10 cellular contexts compared by ENCODE assay signal in genomic region chr2:30708491-30709290, GRCh38.
DNase-seq lines count a peak whose midpoint lies in the region; ATAC-seq, FAIRE-seq and TF ChIP-seq lines count a peak whose summit lies in the region.
"Had no signal": no experiment of that assay in that cellular context is flagged by ENCODE, and none has a peak within 500 bp of the region (broad histone marks: within the 10 kb centered on the region; RNA-seq: fewer than 3 reads in every experiment).

No MANE protein-coding gene starts in this region.

- FAIRE-seq in A549 (lab: Jason Lieb, UNC) (no peak), GM12891 (lab: Jason Lieb, UNC) (peak; percentile 66), GM12892 (lab: Jason Lieb, UNC) (no peak)
- FAIRE-seq: pancreas had no signal

- H3K27ac ChIP-seq in A549 (no peak overlapping the region), heart right ventricle (no peak overlapping the region)
- H3K27ac ChIP-seq: pancreas had no signal

- TF ChIP-seq RAD21 in A549 (conservative IDR thresholded peaks at IDR 0.05 in 1 of 2, IDR thresholded peaks at IDR 0.05 in 1 of 2): no peak

- 57% methylated on average over 10 of the region's 10 CpGs for WGBS in A549 (ENCODE audit: missing lambda C conversion rate)
- WGBS in heart right ventricle, 2 donors: 63 to 67% methylated on average over 10 of the region's 10 CpGs

- CTCF ChIA-PET in A549 (lab: Yijun Ruan, JAX): interaction anchor here (0.6 to 17.6 kb wide), 22 partner anchors 8 to 642 kb away, joined by 3 to 460 read pairs (median 4); no protein-coding TSS in a partner anchor

- H3K4me3 ChIP-seq in A549 (no peak overlapping the region), WI38 (ENCODE audit: low read depth, low read length) (no peak overlapping the region), heart right ventricle (no peak overlapping the region)
- H3K4me3 ChIP-seq: pancreas had no signal

- no peaks in the 10 kb centered on the region for H3K36me3 ChIP-seq in heart right ventricle
- H3K36me3 ChIP-seq: pancreas had no signal

- H3K9me3 ChIP-seq in A549 (peaks cover 4% of the 10 kb centered on the region; the same call in 1 of the 3 replicates), heart right ventricle (peaks cover 0 to 3% (median 0%) of the 10 kb centered on the region in 11 donors)
- H3K9me3 ChIP-seq: pancreas had no signal

- TF ChIP-seq POLR2A in A549 (IDR thresholded peaks at IDR 0.05; ENCODE audit: low read length): no peak
- no peak for TF ChIP-seq POLR2A in GM12891 (IDR thresholded peaks at IDR 0.05; ENCODE audit: low read depth, low read length)
- no peak for TF ChIP-seq POLR2A in GM12892 (IDR thresholded peaks at IDR 0.05; ENCODE audit: low read depth, low read length)

- TF ChIP-seq EP300 in A549 (IDR thresholded peaks at IDR 0.05): no peak

- H3K4me1 ChIP-seq in A549 (no peaks in the 10 kb centered on the region), heart right ventricle (peaks cover 4 to 47% (median 18%) of the 10 kb centered on the region in 9 donors)
- H3K4me1 ChIP-seq: pancreas had no signal

- intact Hi-C loops in heart right ventricle (cut with DNase I): loop anchor here in 8 of 10 donors (2.0 to 10.0 kb wide), 10 partner anchors 144 to 544 kb away; no protein-coding TSS in a partner anchor

- H3K4me2 ChIP-seq in A549: no peak overlapping the region

- 0 out of 3 replicates have a peak, but pooled peaks have one; percentile 11 for TF ChIP-seq CTCF in A549 (IDR thresholded peaks at IDR 0.05)
- TF ChIP-seq CTCF in WI38 (IDR thresholded peaks at IDR 0.05; ENCODE audit: low read depth, low read length): peak; percentile 29
- peak in 8 of 9 donors; percentile 12 to 45 (median 38) for TF ChIP-seq CTCF in heart right ventricle (IDR thresholded peaks at IDR 0.05)

- H3K27me3 ChIP-seq in heart right ventricle: no peaks in the 10 kb centered on the region
- H3K27me3 ChIP-seq: pancreas had no signal

- POLR2A ChIA-PET in A549 (lab: Yijun Ruan, JAX): no interaction called here

- peak; percentile 19 to 31 for DNase-seq in A549 (ENCODE audit: low read depth in 1 of 2, low spot score in 1 of 2)
- DNase-seq in GM12891 (ENCODE audit: insufficient read length, low spot score): no peak
- no peak for DNase-seq in heart right ventricle
- DNase-seq in kidney glomerular epithelial cell (lab: John Stamatoyannopoulos, UW): no peak
- DNase-seq in activated naive CD4-positive, alpha-beta T cell treated with Interleukin-2 at 50 U/mL for 16 hours: no peak
- no peak for DNase-seq in GM12892 (ENCODE audit: insufficient read length)
- no peak for DNase-seq in DMS114 treated with DMSO at 0.1 percent for 48 hours (lab: John Stamatoyannopoulos, UW; ENCODE audit: unreplicated experiment)
- DNase-seq: GF-D8 had no signal

- peak in 1 of 2 experiments; percentile 44; a peak in 3 of 6 replicates for ATAC-seq in A549
- peak in 4 of 8 donors; percentile 3 to 22 (median 9) for ATAC-seq in heart right ventricle
- ATAC-seq: pancreas had no signal

TF ChIP-seq in A549, 52 proteins besides CTCF, POLR2A, EP300 and RAD21:
- no peak for TF ChIP-seq HOXA7 (CRISPR knock-in tag; IDR thresholded peaks at IDR 0.05)
- no peak for TF ChIP-seq NR3C1 (IDR thresholded peaks at IDR 0.05)
- TF ChIP-seq CEBPB (IDR thresholded peaks at IDR 0.05): no peak
- TF ChIP-seq MAX (IDR thresholded peaks at IDR 0.05): no peak
- TF ChIP-seq MAFK (IDR thresholded peaks at IDR 0.05; ENCODE audit: partially characterized antibody): no peak
- no peak for TF ChIP-seq HES2 (IDR thresholded peaks at IDR 0.05)
- TF ChIP-seq CHD4 (IDR thresholded peaks at IDR 0.05; ENCODE audit: borderline replicate concordance): no peak
- TF ChIP-seq MYC (IDR thresholded peaks at IDR 0.05; ENCODE audit: borderline replicate concordance, low read length): no peak

TF ChIP-seq in GM12891, 5 proteins besides CTCF, POLR2A, EP300 and RAD21:
- TF ChIP-seq PAX5 (IDR thresholded peaks at IDR 0.05; ENCODE audit: insufficient read depth, low read length, severe bottlenecking): no peak

Comparison
In these comparisons a context has a peak if more than half of its experiments do, and no peak if none do; other contexts are left out.
1. DNase-seq: peak in A549 (2 of 2); none in GM12891 (single experiment), heart right ventricle (0 of 2), kidney glomerular epithelial cell (single experiment), activated naive CD4-positive, alpha-beta T cell treated with Interleukin-2 at 50 U/mL for 16 hours (single experiment), GM12892 (single experiment) and DMS114 treated with DMSO at 0.1 percent for 48 hours (single experiment).
2. Peak in every context shown above with its lines, with median percentiles within 50 percentile points of each other: CTCF ChIP-seq.